23 cellular contexts compared by ENCODE assay signal in the genomic region with DNA sequence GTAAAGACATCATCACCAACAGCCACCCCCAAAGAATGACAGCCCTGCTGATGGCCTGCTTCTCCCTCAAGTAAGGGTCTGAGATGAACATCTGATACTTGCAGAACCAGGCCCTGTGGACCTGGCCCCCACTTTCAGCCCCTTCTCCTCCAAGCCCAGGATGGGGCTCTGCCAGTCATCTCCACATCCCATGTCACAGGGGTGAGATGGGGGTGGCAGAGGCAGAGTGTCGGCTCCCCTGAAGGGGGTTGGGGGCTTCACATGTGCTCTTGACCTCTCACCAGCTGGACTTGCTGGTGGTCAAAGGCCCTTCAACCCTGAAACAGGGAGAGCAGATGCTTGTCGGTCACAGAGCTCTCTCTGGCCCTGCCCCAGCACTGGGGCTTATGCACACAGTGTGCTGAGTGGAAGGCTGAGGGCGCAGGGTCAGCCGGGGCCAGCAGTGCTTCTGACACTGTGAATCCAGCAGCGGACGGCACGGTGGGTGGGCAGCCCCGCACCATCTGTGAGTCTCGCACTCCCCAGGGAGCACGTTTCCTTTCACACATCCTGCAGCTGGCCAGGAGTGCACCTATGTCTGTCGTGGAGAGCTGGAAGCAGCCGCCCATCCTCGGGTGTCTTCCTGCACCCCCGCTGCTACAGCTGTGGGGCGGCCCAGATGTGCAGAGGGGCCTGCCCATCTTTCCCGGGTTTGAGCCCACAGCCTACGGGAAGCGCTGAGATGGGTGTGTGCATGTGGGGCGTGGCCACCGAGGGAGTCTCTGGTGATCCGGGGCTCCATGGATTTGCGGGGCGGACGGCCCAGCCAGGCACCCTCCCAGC.
DNase-seq lines count a peak whose midpoint lies in the region; ATAC-seq and TF ChIP-seq lines count a peak whose summit lies in the region.
"Had no signal": no experiment of that assay in that cellular context is flagged by ENCODE, and none has a peak within 500 bp of the region (broad histone marks: within the 10 kb centered on the region; RNA-seq: fewer than 3 reads in every experiment).

No MANE protein-coding gene starts in this region.

- no peaks in the 10 kb centered on the region for H3K27me3 Mint-ChIP-seq in activated CD8-positive, alpha-beta memory T cell treated with anti-CD3 and anti-CD28 coated beads, Interleukin-2, amount 10 ng/mL, durations not matched to agents 7 days and 5 days
- H3K27me3 Mint-ChIP-seq in nephron progenitor cell (ENCODE audit: low read depth, poor library complexity): peaks cover 40% of the 10 kb centered on the region

- H3K4me2 ChIP-seq in mammary epithelial cell (ENCODE audit: insufficient read depth, low read depth, low read length): no peak overlapping the region

- ATAC-seq in activated CD8-positive, alpha-beta memory T cell treated with anti-CD3 and anti-CD28 coated beads, Interleukin-2, amount 10 ng/mL, durations not matched to agents 7 days and 5 days: peak; percentile 17
- ATAC-seq in Right ventricle myocardium superior (ENCODE audit: poor library complexity) (peak; percentile 58), aorta (ENCODE audit: low FRiP score) (peak; percentile 30)
- ATAC-seq: esophagus mucosa had no signal

- in situ Hi-C loops in mammary epithelial cell (cut with MboI; ENCODE audit: low sequenced_read_pairs in 2 of 2): no loop called here

- intact Hi-C loops in Right ventricle myocardium superior (cut with DNase I): no loop called here
- intact Hi-C loops in aorta (cut with DNase I): no loop called here
- intact Hi-C loops in mammary epithelial cell (cut with micrococcal nuclease): no loop called here

- no peaks in the 10 kb centered on the region for H3K9me3 ChIP-seq in aorta (ENCODE audit: control insufficient read depth, low read length)
- H3K9me3 ChIP-seq in mammary epithelial cell (replicated peaks; ENCODE audit: insufficient read depth, low read length): peaks cover 37% of the 10 kb centered on the region
- H3K9me3 ChIP-seq: adrenal gland, mucosa of descending colon, thyroid gland had no signal

- H2AFZ ChIP-seq in mammary epithelial cell (ENCODE audit: low read depth, low read length): no peak overlapping the region

- H3K9ac ChIP-seq in mammary epithelial cell (ENCODE audit: insufficient read depth, low read length): no peak overlapping the region

- no peak for DNase-seq in activated CD8-positive, alpha-beta memory T cell treated with anti-CD3 and anti-CD28 coated beads, Interleukin-2, amount 10 ng/mL, durations not matched to agents 7 days and 5 days
- no peak for DNase-seq in activated CD8-positive, alpha-beta memory T cell treated with anti-CD3 and anti-CD28 coated beads for 24 hours
- DNase-seq in Right ventricle myocardium superior (peak; percentile 64), nephron progenitor cell (peak; percentile 38), aorta (peak in 1 of 2 donors; percentile 81), RKO (ENCODE audit: low spot score) (no peak), mammary epithelial cell (no peak), pons (ENCODE audit: low spot score) (no peak)
- DNase-seq: activated CD4-positive, alpha-beta T cell treated with anti-CD3 and anti-CD28 coated beads, Interleukin-2, amount 50 U/mL, for 48 hours; adrenal gland; caudate nucleus; head of caudate nucleus; islet precursor cell; NCI-H146; NCI-H345; occipital lobe; SHP77; stimulated activated CD4-positive, alpha-beta T cell treated with anti-CD3 and anti-CD28 coated beads, Interleukin-4, amount 100 ng/mL, for 4 hours; stimulated activated CD8-positive, alpha-beta memory T cell treated with anti-CD3 and anti-CD28 coated beads, Interleukin-4, amount 100 ng/mL, for 48 hours; T-helper 1 cell had no signal

- H3K4me1 ChIP-seq in aorta (ENCODE audit: control insufficient read depth in 1 of 2, insufficient read depth in 2 of 2, low read length in 2 of 2) (no peaks in the 10 kb centered on the region), mammary epithelial cell (ENCODE audit: insufficient read depth, low read length) (no peaks in the 10 kb centered on the region)
- H3K4me1 ChIP-seq: adrenal gland, thyroid gland had no signal

- no peak for TF ChIP-seq CTCF in nephron progenitor cell (IDR thresholded peaks at IDR 0.05)
- no peak for TF ChIP-seq CTCF in mammary epithelial cell (conservative IDR thresholded peaks at IDR 0.05 in 1 of 2, IDR thresholded peaks at IDR 0.05 in 1 of 2; ENCODE audit: extremely low read depth in 1 of 2, insufficient read depth in 1 of 2, low read depth in 1 of 2, low read length in 2 of 2)

- WGBS in aorta, 2 donors: 68 to 77% methylated on average over 24 of the region's 24 CpGs
- WGBS in mammary epithelial cell (ENCODE audit: low coverage, missing lambda C conversion rate): 62% methylated on average over 8 of the region's 24 CpGs

- H3K79me2 ChIP-seq in mammary epithelial cell (ENCODE audit: insufficient read depth, low read length): no peaks in the 10 kb centered on the region

- no TSS peak for BruUV-seq in mammary epithelial cell (replicated peaks; lab: Mats Ljungman, UMichigan)

- H3K4me1 Mint-ChIP-seq in activated CD8-positive, alpha-beta memory T cell treated with anti-CD3 and anti-CD28 coated beads, Interleukin-2, amount 10 ng/mL, durations not matched to agents 7 days and 5 days: no peaks in the 10 kb centered on the region
- H3K4me1 Mint-ChIP-seq in nephron progenitor cell: peaks cover 46% of the 10 kb centered on the region

- H3K27me3 ChIP-seq in aorta (ENCODE audit: control insufficient read depth in 1 of 2, insufficient read depth in 2 of 2, low read length in 1 of 2): no peaks in the 10 kb centered on the region
- H3K27me3 ChIP-seq in mammary epithelial cell (ENCODE audit: insufficient read depth, low read length): no peaks in the 10 kb centered on the region
- H3K27me3 ChIP-seq: adrenal gland, thyroid gland had no signal

- H3K4me3 Mint-ChIP-seq in activated CD8-positive, alpha-beta memory T cell treated with anti-CD3 and anti-CD28 coated beads, Interleukin-2, amount 10 ng/mL, durations not matched to agents 7 days and 5 days: no peak overlapping the region
- H3K4me3 Mint-ChIP-seq in nephron progenitor cell: no peak overlapping the region

- H4K20me1 ChIP-seq in mammary epithelial cell (ENCODE audit: insufficient read depth, low read length): no peaks in the 10 kb centered on the region

- no peak overlapping the region for H3K4me3 ChIP-seq in aorta (ENCODE audit: low read length in 2 of 2)
- no peak overlapping the region for H3K4me3 ChIP-seq in mammary epithelial cell (replicated peaks in 1 of 3; ENCODE audit: insufficient read depth in 1 of 3, low read depth in 2 of 3, low read length in 3 of 3)
- H3K4me3 ChIP-seq: adrenal gland, mucosa of descending colon, thyroid gland had no signal

- H3K36me3 ChIP-seq in aorta (ENCODE audit: control insufficient read depth in 1 of 2, insufficient read depth in 2 of 2, low read length in 1 of 2): no peaks in the 10 kb centered on the region
- no peaks in the 10 kb centered on the region for H3K36me3 ChIP-seq in mammary epithelial cell (ENCODE audit: insufficient read depth, low read length)
- H3K36me3 ChIP-seq: adrenal gland, thyroid gland had no signal

- no peaks in the 10 kb centered on the region for H3K36me3 Mint-ChIP-seq in activated CD8-positive, alpha-beta memory T cell treated with anti-CD3 and anti-CD28 coated beads, Interleukin-2, amount 10 ng/mL, durations not matched to agents 7 days and 5 days
- H3K36me3 Mint-ChIP-seq in nephron progenitor cell (ENCODE audit: low read depth): no peaks in the 10 kb centered on the region

- dilution Hi-C loops in mammary epithelial cell (cut with HindIII; ENCODE audit: low sequenced_read_pairs): no loop called here

- H3K27ac Mint-ChIP-seq in activated CD8-positive, alpha-beta memory T cell treated with anti-CD3 and anti-CD28 coated beads, Interleukin-2, amount 10 ng/mL, durations not matched to agents 7 days and 5 days: no peak overlapping the region
- no peak overlapping the region for H3K27ac Mint-ChIP-seq in nephron progenitor cell

- H3K27ac ChIP-seq in aorta (ENCODE audit: low read depth in 1 of 2, low read length in 2 of 2) (no peak overlapping the region), mammary epithelial cell (ENCODE audit: insufficient read depth, low read depth, low read length) (no peak overlapping the region)
- H3K27ac ChIP-seq: adrenal gland had no signal

- H3K9me3 Mint-ChIP-seq in activated CD8-positive, alpha-beta memory T cell treated with anti-CD3 and anti-CD28 coated beads, Interleukin-2, amount 10 ng/mL, durations not matched to agents 7 days and 5 days (ENCODE audit: low read depth): no peaks in the 10 kb centered on the region
- H3K9me3 Mint-ChIP-seq in nephron progenitor cell: no peaks in the 10 kb centered on the region

- CTCF ChIA-PET in activated CD8-positive, alpha-beta memory T cell treated with anti-CD3 and anti-CD28 coated beads, Interleukin-2, amount 10 ng/mL, durations not matched to agents 7 days and 5 days (lab: Charles Lee): no interaction called here
- CTCF ChIA-PET in mammary epithelial cell (lab: Charles Lee; ENCODE audit: low non-redundant PET): no interaction called here

Comparison
In these comparisons a context has a peak if more than half of its experiments do, and no peak if none do; other contexts are left out.
1. DNase-seq: peak in Right ventricle myocardium superior (single experiment) and nephron progenitor cell (single experiment); none in activated CD8-positive, alpha-beta memory T cell treated with anti-CD3 and anti-CD28 coated beads, Interleukin-2, amount 10 ng/mL, durations not matched to agents 7 days and 5 days (single experiment), activated CD8-positive, alpha-beta memory T cell treated with anti-CD3 and anti-CD28 coated beads for 24 hours (single experiment), RKO (single experiment), mammary epithelial cell (single experiment) and pons (single experiment).
2. Peak in every context shown above with its lines, with median percentiles within 50 percentile points of each other: ATAC-seq.